Comparison of ENCODE assay signal across 23 cellular contexts in genomic region chr3:190213726-190214125, GRCh38.
A peak's percentile ranks its signal among the peaks of the same experiment; 100 is the strongest.
DNase-seq lines count a peak whose midpoint lies in the region; ATAC-seq, FAIRE-seq and TF ChIP-seq lines count a peak whose summit lies in the region.
"Had no signal": no experiment of that assay in that cellular context is flagged by ENCODE, and none has a peak within 500 bp of the region (broad histone marks: within the 10 kb centered on the region; RNA-seq: fewer than 3 reads in every experiment).

No MANE protein-coding gene starts in this region.

- no peak overlapping the region for H3K9ac ChIP-seq in HepG2 (ENCODE audit: insufficient read depth, low read depth, low read length)
- no peak overlapping the region for H3K9ac ChIP-seq in K562 (ENCODE audit: insufficient read depth in 1 of 2, low read depth in 2 of 2, low read length in 2 of 2)
- H3K9ac ChIP-seq: BLaER1 treated with 17β-estradiol and CSF1 and Interleukin-3, amounts not matched to agents 10 nM and 100 nM had no signal

- H3K27me3 ChIP-seq in HepG2 (ENCODE audit: control insufficient read depth in 1 of 2, insufficient read depth in 2 of 2, low read length in 2 of 2) (no peaks in the 10 kb centered on the region; a peak in 1 of 5 replicates), right lobe of liver (no peaks in the 10 kb centered on the region), K562 (ENCODE audit: control insufficient read depth in 2 of 2, insufficient read depth in 2 of 2, low read length in 2 of 2) (no peaks in the 10 kb centered on the region), small intestine (ENCODE audit: control insufficient read depth in 2 of 2, insufficient read depth in 2 of 2, low read length in 2 of 2) (no peaks in the 10 kb centered on the region)
- H3K27me3 ChIP-seq: BE2C; BLaER1 treated with 17β-estradiol and CSF1 and Interleukin-3, amounts not matched to agents 10 nM and 100 nM had no signal

- FAIRE-seq in HepG2 (lab: Jason Lieb, UNC) = no peak
- FAIRE-seq in K562 (lab: Jason Lieb, UNC) = no peak
- peak; percentile 73 for FAIRE-seq in small intestine (lab: Jason Lieb, UNC)
- FAIRE-seq: D721Med, GM12891, GM18507 had no signal

- in situ Hi-C loops in HepG2 (cut with HindIII; ENCODE audit: extremely low pct_ligation_motif_present, low pct_unique_long_range_greater_than_20kb) (no loop called here), K562 (cut with MboI) (no loop called here)

- POLR2A ChIA-PET in HepG2 (lab: Yijun Ruan, JAX) = no interaction called here
- POLR2A ChIA-PET in K562 (lab: Yijun Ruan, JAX) = no interaction called here

- no peaks in the 10 kb centered on the region for H4K20me1 ChIP-seq in HepG2 (ENCODE audit: insufficient read depth, low read length)
- no peaks in the 10 kb centered on the region for H4K20me1 ChIP-seq in K562 (replicated peaks; ENCODE audit: control insufficient read depth, insufficient read depth, low read length)
- H4K20me1 ChIP-seq: BLaER1 treated with 17β-estradiol and CSF1 and Interleukin-3, amounts not matched to agents 10 nM and 100 nM had no signal

- H3K36me3 ChIP-seq in HepG2 (replicated peaks in 1 of 2; ENCODE audit: control insufficient read depth in 1 of 2, insufficient read depth in 2 of 2, low read length in 2 of 2) = no peaks in the 10 kb centered on the region
- H3K36me3 ChIP-seq in right lobe of liver = no peaks in the 10 kb centered on the region
- no peaks in the 10 kb centered on the region for H3K36me3 ChIP-seq in K562 (ENCODE audit: control insufficient read depth, insufficient read depth, low read length)
- H3K36me3 ChIP-seq in small intestine (ENCODE audit: control insufficient read depth in 2 of 2, insufficient read depth in 2 of 2, low read length in 2 of 2) = no peaks in the 10 kb centered on the region
- H3K36me3 ChIP-seq: BE2C; BLaER1 treated with 17β-estradiol and CSF1 and Interleukin-3, amounts not matched to agents 10 nM and 100 nM had no signal

- TF ChIP-seq POLR2A in HepG2 (IDR thresholded peaks at IDR 0.05; ENCODE audit: insufficient read depth in 1 of 2, low read depth in 2 of 2, low read length in 2 of 2) (no peak), right lobe of liver (IDR thresholded peaks at IDR 0.05) (no peak), K562 (conservative IDR thresholded peaks at IDR 0.05) (no peak)

- intact Hi-C loops in HepG2 (cut with micrococcal nuclease; ENCODE audit: unreplicated experiment) (no loop called here), right lobe of liver (cut with DNase I) (no loop called here), K562 (cut with micrococcal nuclease) (no loop called here)

- no peak for DNase-seq in HepG2 (ENCODE audit: low spot score)
- no peak for DNase-seq in right lobe of liver
- DNase-seq in K562 (ENCODE audit: extremely low read depth in 1 of 4, low spot score in 3 of 4) = no peak
- no peak for DNase-seq in small intestine
- DNase-seq: ACHN; AML-193; BE2C; CD4-positive, alpha-beta T cell; CD8-positive, alpha-beta memory T cell; DMS 273 treated with DMSO at 0.1 percent for 48 hours; DMS79; EL; GF-D8; GOT3; H7; HCEC 1CT had no signal

- BruUV-seq in HepG2 (replicated peaks; lab: Mats Ljungman, UMichigan) (no TSS peak), K562 (replicated peaks; lab: Mats Ljungman, UMichigan) (no TSS peak)

- no peak overlapping the region for H3K4me3 ChIP-seq in HepG2 (replicated peaks in 1 of 3; ENCODE audit: insufficient read depth in 1 of 3, low read depth in 2 of 3, low read length in 3 of 3)
- H3K4me3 ChIP-seq in right lobe of liver = no peak overlapping the region
- no peak overlapping the region for H3K4me3 ChIP-seq in K562
- H3K4me3 ChIP-seq in small intestine (ENCODE audit: low read depth in 1 of 2, low read length in 2 of 2) = no peak overlapping the region
- H3K4me3 ChIP-seq: BLaER1 treated with 17β-estradiol and CSF1 and Interleukin-3, amounts not matched to agents 10 nM and 100 nM had no signal

- H3K9me1 ChIP-seq in K562 (ENCODE audit: control insufficient read depth, insufficient read depth, low read length) = no peaks in the 10 kb centered on the region

- TF ChIP-seq RAD21 in HepG2 (CRISPR knock-in tag; IDR thresholded peaks at IDR 0.05) (no peak), K562 (CRISPR knock-in tag; conservative IDR thresholded peaks at IDR 0.05 in 1 of 2, IDR thresholded peaks at IDR 0.05 in 1 of 2) (no peak)

- H3K4me1 ChIP-seq in HepG2 (ENCODE audit: insufficient read depth, low read length) (no peaks in the 10 kb centered on the region), right lobe of liver (no peaks in the 10 kb centered on the region), K562 (replicated peaks in 1 of 2; ENCODE audit: control insufficient read depth in 2 of 2, insufficient read depth in 2 of 2, low read length in 2 of 2) (no peaks in the 10 kb centered on the region), small intestine (ENCODE audit: control insufficient read depth in 2 of 2, insufficient read depth in 1 of 2, low read depth in 1 of 2, low read length in 1 of 2) (no peaks in the 10 kb centered on the region)
- H3K4me1 ChIP-seq: BE2C had no signal

- ATAC-seq in HepG2 (no peak), right lobe of liver (no peak), K562 (no peak), GM19395 (IDR thresholded peaks at IDR 0.05; ENCODE audit: unreplicated experiment) (no peak)
- no peak for ATAC-seq in activated CD4-positive, CD25-positive, alpha-beta regulatory T cell treated with anti-CD3 and anti-CD28 coated beads, Interleukin-2, amount 50 U/mL, for 24 hours

- TF ChIP-seq CTCF in HepG2 (CRISPR knock-in tag; IDR thresholded peaks at IDR 0.05) = no peak
- TF ChIP-seq CTCF in right lobe of liver (IDR thresholded peaks at IDR 0.05) = no peak
- no peak for TF ChIP-seq CTCF in K562 (IDR thresholded peaks at IDR 0.05 in 2 of 3, conservative IDR thresholded peaks at IDR 0.05 in 1 of 3; ENCODE audit: insufficient read depth in 2 of 3, low read depth in 1 of 3, low read length in 3 of 3)

- H3K79me2 ChIP-seq in HepG2 (ENCODE audit: insufficient read depth, low read length) (no peaks in the 10 kb centered on the region), K562 (ENCODE audit: control insufficient read depth, insufficient read depth, low read length) (no peaks in the 10 kb centered on the region)

- TF ChIP-seq EP300 in HepG2 (IDR thresholded peaks at IDR 0.05; ENCODE audit: low read depth in 2 of 2, low read length in 2 of 2) = no peak
- no peak for TF ChIP-seq EP300 in HepG2 (CRISPR knock-in tag; IDR thresholded peaks at IDR 0.05; ENCODE audit: borderline replicate concordance)
- no peak for TF ChIP-seq EP300 in K562 (IDR thresholded peaks at IDR 0.05; ENCODE audit: low read length)

- no peak overlapping the region for H2AFZ ChIP-seq in HepG2 (ENCODE audit: low read length)
- no peak overlapping the region for H2AFZ ChIP-seq in K562 (ENCODE audit: low read depth, low read length)

- no peak overlapping the region for H3K27ac ChIP-seq in HepG2 (ENCODE audit: extremely low read length, insufficient read depth, low read length)
- H3K27ac ChIP-seq in right lobe of liver = no peak overlapping the region
- no peak overlapping the region for H3K27ac ChIP-seq in K562 (ENCODE audit: extremely low read depth, low read depth, low read length)
- no peak overlapping the region for H3K27ac ChIP-seq in small intestine (ENCODE audit: low read depth in 1 of 2, low read length in 1 of 2)
- H3K27ac ChIP-seq: 22Rv1; BLaER1 treated with 17β-estradiol and CSF1 and Interleukin-3, amounts not matched to agents 10 nM and 100 nM had no signal

- H3K9me3 ChIP-seq in HepG2 (ENCODE audit: low read length) (no peaks in the 10 kb centered on the region), right lobe of liver (no peaks in the 10 kb centered on the region), K562 (replicated peaks; ENCODE audit: control insufficient read depth, insufficient read depth, low read depth, low read length) (peaks cover 2% of the 10 kb centered on the region; the same call in 1 of the 2 replicates), small intestine (ENCODE audit: control insufficient read depth, low read depth) (no peaks in the 10 kb centered on the region)
- H3K9me3 ChIP-seq: BE2C had no signal

- H3K4me2 ChIP-seq in HepG2 (ENCODE audit: low read depth, low read length) (no peak overlapping the region), K562 (ENCODE audit: insufficient read depth, low read length) (no peak overlapping the region)
- H3K4me2 ChIP-seq: BLaER1 treated with 17β-estradiol and CSF1 and Interleukin-3, amounts not matched to agents 10 nM and 100 nM had no signal

- CTCF ChIA-PET in HepG2 (lab: Yijun Ruan, JAX; ENCODE audit: low intra/inter-chr PET ratio, low total read pairs) = no interaction called here
- CTCF ChIA-PET in K562 (lab: Yijun Ruan, JAX; ENCODE audit: low intra/inter-chr PET ratio) = no interaction called here

TF ChIP-seq in HepG2, 621 proteins besides CTCF, POLR2A, EP300 and RAD21 (continues in another document):
- no peak for TF ChIP-seq CREM (IDR thresholded peaks at IDR 0.05)
- TF ChIP-seq CREM (CRISPR knock-in tag; IDR thresholded peaks at IDR 0.05) = no peak
- TF ChIP-seq ZBTB34 (CRISPR knock-in tag; IDR thresholded peaks at IDR 0.05) = no peak
- no peak for TF ChIP-seq ZNF737 (CRISPR knock-in tag; IDR thresholded peaks at IDR 0.05; ENCODE audit: borderline replicate concordance)

TF ChIP-seq in K562, 482 proteins besides CTCF, POLR2A, EP300 and RAD21 (continues in another document):
- TF ChIP-seq CBX5 (IDR thresholded peaks at IDR 0.05; ENCODE audit: borderline replicate concordance, low read depth) (no peak), FOXA3 (CRISPR knock-in tag; conservative IDR thresholded peaks at IDR 0.05 in 1 of 2, IDR thresholded peaks at IDR 0.05 in 1 of 2) (no peak), MAFG (tag; conservative IDR thresholded peaks at IDR 0.05) (peak; percentile 82), CC2D1A (IDR thresholded peaks at IDR 0.05) (no peak), MXD1 (CRISPR knock-in tag; IDR thresholded peaks at IDR 0.05; ENCODE audit: borderline replicate concordance, poor library complexity, severe bottlenecking) (no peak), C11orf30 (IDR thresholded peaks at IDR 0.05; ENCODE audit: low read depth) (peak; percentile 78), PCBP2 (IDR thresholded peaks at IDR 0.05; ENCODE audit: low read depth, low read length, poor library complexity, severe bottlenecking) (no peak), MBD2 (IDR thresholded peaks at IDR 0.05; ENCODE audit: borderline replicate concordance, low read depth) (no peak), NEUROD1 (IDR thresholded peaks at IDR 0.05; ENCODE audit: borderline replicate concordance, low read depth, low read length, partially characterized antibody) (no peak), NONO (IDR thresholded peaks at IDR 0.05; ENCODE audit: low read depth in 2 of 2, low read length in 1 of 2) (no peak)

Comparison
In these comparisons a context has a peak if more than half of its experiments do, and no peak if none do; other contexts are left out.
1. Of the 241 proteins assayed by ChIP-seq in both HepG2 and K562: peak only in HepG2: none; only in K562: MAFG; in both: MAFF, MAFK and ZFP1; in neither: 237.